ENCODE assay signal across 20 cellular contexts in the genomic region with DNA sequence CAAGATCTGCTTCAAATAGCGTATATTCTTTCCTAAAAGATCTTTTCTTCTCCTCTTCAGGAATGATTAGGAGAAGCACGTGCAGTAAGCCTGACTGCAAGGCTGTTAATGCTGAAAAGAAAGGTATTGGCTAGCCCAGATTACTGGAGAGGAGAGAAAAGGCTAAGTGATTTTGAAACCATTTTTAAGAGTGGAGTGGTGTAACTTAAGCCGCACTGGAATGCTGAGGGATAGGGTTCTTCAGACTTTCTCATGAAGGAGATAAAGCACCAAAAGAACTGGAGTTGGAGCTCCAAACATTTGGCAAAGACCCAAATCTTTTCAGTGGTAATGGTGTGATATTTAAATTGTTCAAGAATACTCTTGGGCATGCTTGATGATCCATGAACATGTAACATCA.
"Had no signal": no experiment of that assay in that cellular context is flagged by ENCODE, and none has a peak within 500 bp of the region (broad histone marks: within the 10 kb centered on the region; RNA-seq: fewer than 3 reads in every experiment).

No MANE protein-coding gene starts in this region.

- DNase-seq: cortex of kidney; dorsolateral prefrontal cortex; effector CD8-positive, alpha-beta T cell; foreskin melanocyte; head of caudate nucleus; kidney; left cardiac atrium; left ventricle myocardium superior; mesenchymal stem cell; midbrain; nephron progenitor cell; posterior cingulate gyrus; stimulated activated CD4-positive, alpha-beta T cell treated with anti-CD3 and anti-CD28 coated beads, Interleukin-4, amount 100 ng/mL, for 24 hours; stimulated activated naive B cell treated with anti-CD40 and anti-IgM and Interleukin-4, amounts not matched to agents 10 μg/mL and 1 μg/mL and 100 μg/mL, for 72 hours; stimulated activated naive CD8-positive, alpha-beta T cell treated with anti-CD3 and anti-CD28 coated beads, Interleukin-15, amount 100 ng/mL, for 72 hours; testis had no signal

- H3K4me3 ChIP-seq: dorsolateral prefrontal cortex, hepatocyte, lung, right atrium auricular region, testis, tibial nerve had no signal

- H3K4me3 Mint-ChIP-seq: nephron progenitor cell; stimulated activated naive B cell treated with anti-CD40 and anti-IgM and Interleukin-4, amounts not matched to agents 10 μg/mL and 1 μg/mL and 100 μg/mL, for 72 hours; stimulated activated naive CD8-positive, alpha-beta T cell treated with anti-CD3 and anti-CD28 coated beads, Interleukin-15, amount 100 ng/mL, for 72 hours had no signal

- ATAC-seq: left cardiac atrium; left ventricle myocardium superior; stimulated activated naive B cell treated with anti-CD40 and anti-IgM and Interleukin-4, amounts not matched to agents 10 μg/mL and 1 μg/mL and 100 μg/mL, for 72 hours; stimulated activated naive CD8-positive, alpha-beta T cell treated with anti-CD3 and anti-CD28 coated beads, Interleukin-15, amount 100 ng/mL, for 72 hours had no signal

- H3K4me1 Mint-ChIP-seq: nephron progenitor cell had no signal

- H3K27ac Mint-ChIP-seq: nephron progenitor cell; stimulated activated naive B cell treated with anti-CD40 and anti-IgM and Interleukin-4, amounts not matched to agents 10 μg/mL and 1 μg/mL and 100 μg/mL, for 72 hours; stimulated activated naive CD8-positive, alpha-beta T cell treated with anti-CD3 and anti-CD28 coated beads, Interleukin-15, amount 100 ng/mL, for 72 hours had no signal
